ENCODE assay signal across 1 cellular context in the genomic region with DNA sequence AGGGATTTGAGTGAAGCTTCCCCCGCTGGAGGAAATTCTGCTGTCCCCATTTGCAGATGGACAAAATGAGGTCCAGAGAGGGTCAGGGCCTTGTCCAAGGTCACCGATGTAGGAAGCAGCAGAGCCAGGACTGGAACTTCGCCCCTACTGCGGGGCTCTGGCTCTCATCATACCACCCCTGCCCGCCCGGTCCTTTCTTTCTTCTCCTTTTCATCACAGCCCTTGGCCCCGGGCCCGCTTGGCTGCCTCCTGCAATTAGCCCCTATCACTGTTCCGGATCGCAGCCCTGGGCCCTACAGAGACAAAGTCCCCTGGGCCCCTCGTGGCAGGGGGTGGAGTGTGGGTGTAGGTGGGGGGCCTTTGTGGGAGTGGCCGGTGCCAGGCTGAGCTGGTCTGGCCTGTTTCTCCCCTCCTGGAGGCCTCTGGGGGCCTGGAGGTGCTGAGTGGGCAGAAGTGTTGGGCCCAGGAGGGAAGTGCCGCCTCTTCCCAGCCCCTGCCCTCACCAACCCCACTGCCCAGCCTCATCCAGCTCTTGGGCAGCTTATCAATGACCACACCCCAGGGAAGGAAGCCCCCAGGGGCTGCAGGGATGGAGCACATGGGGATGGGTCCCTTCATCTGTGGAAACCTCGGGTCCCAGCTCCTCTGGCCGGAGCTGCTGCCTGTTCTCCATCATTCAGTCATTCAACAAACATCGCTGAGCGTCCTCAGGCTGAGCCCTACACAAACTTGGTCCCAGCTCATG.
TF ChIP-seq lines count a peak whose summit lies in the region.

No MANE protein-coding gene starts in this region.

TF ChIP-seq in K562, 482 proteins besides CTCF, POLR2A, EP300 and RAD21:
- peak; percentile 79 for TF ChIP-seq ESRRA (IDR thresholded peaks at IDR 0.05; ENCODE audit: borderline replicate concordance, low read depth)
- TF ChIP-seq, protein P1, sequence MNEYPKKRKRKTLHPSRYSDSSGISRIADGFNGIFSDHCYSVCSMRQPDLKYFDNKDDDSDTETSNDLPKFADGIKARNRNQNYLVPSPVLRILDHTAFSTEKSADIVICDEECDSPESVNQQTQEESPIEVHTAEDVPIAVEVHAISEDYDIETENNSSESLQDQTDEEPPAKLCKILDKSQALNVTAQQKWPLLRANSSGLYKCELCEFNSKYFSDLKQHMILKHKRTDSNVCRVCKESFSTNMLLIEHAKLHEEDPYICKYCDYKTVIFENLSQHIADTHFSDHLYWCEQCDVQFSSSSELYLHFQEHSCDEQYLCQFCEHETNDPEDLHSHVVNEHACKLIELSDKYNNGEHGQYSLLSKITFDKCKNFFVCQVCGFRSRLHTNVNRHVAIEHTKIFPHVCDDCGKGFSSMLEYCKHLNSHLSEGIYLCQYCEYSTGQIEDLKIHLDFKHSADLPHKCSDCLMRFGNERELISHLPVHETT (CRISPR knock-in tag; conservative IDR thresholded peaks at IDR 0.05 in 1 of 2, IDR thresholded peaks at IDR 0.05 in 1 of 2), result no peak
